Comparison of ENCODE assay signal across 8 cellular contexts in the genomic region with DNA sequence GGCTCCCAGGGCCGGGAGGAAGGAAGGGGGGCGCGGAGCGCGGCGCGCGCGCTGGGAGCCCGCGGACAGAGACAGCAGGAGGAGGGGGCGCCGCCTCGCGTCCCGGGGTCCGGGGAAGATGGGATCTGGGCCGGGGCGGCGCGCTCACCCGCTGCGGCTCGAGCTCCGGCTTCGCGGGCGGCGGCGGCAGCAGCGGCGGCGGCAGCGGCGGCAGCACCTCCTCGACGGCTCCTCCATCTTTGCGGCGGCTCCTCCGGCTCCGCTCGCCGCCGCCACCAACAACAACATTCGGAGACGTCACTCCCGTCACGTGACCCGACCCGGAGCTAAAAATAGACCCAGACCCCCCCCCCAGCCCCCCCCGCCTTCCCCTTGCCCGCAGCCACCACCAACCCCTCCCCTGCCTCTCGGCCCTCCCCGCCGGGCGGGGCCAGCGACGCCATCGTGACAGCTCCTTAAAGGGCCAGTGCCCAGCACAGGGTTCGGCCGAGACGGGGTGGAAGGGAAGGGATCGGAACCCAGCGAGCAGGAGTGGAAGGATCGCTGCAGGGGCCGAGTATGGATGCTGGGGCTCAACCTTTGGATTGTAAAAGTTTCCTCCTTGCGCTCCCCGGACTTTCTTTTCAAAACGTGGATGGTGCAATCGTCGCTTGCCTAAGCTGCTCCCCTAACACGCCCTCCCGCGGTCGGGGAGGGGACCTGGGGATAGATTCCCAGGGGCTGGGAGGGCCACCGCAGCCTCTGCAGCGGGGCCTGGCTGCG. TPM values are rescaled to one million over a fixed set of nuclear protein-coding genes. Genes with fewer than 3 reads are reported as not detected.
DNase-seq lines count a peak whose midpoint lies in the region; ATAC-seq and TF ChIP-seq lines count a peak whose summit lies in the region.

A gene (minus strand): TSS at position 286 of the 762 bp plus-strand sequence. CDS start 6,126 bp downstream, outside the sequence.

- peak; percentile 96 for DNase-seq in AG08396 (ENCODE audit: low spot score)
- peak; percentile 97 for DNase-seq in NCI-H2227 (lab: John Stamatoyannopoulos, UW; ENCODE audit: unreplicated experiment)
- peak; percentile 89 for DNase-seq in mammary epithelial cell
- peak; percentile 93 for DNase-seq in iPS-NIHi7 (ENCODE audit: extremely low spot score)
- peak; percentile 96 for DNase-seq in smooth muscle cell (lab: John Stamatoyannopoulos, UW; ENCODE audit: unreplicated experiment)

- in situ Hi-C loops in mammary epithelial cell (cut with MboI; ENCODE audit: low sequenced_read_pairs in 2 of 2), result no loop called here

- no TSS peak for BruUV-seq in mammary epithelial cell (replicated peaks; lab: Mats Ljungman, UMichigan)

- H3K9me3 ChIP-seq in mammary epithelial cell (replicated peaks; ENCODE audit: insufficient read depth, low read length), result no peaks in the 10 kb centered on the region
- no peaks in the 10 kb centered on the region for H3K9me3 ChIP-seq in smooth muscle cell (replicated peaks; ENCODE audit: low read depth)

- no peaks in the 10 kb centered on the region for H4K20me1 ChIP-seq in mammary epithelial cell (ENCODE audit: insufficient read depth, low read length)
- H4K20me1 ChIP-seq in smooth muscle cell (ENCODE audit: low read depth), result peaks cover 31% of the 10 kb centered on the region

- H3K4me1 ChIP-seq in mammary epithelial cell (ENCODE audit: insufficient read depth, low read length), result peaks cover 18% of the 10 kb centered on the region
- H3K4me1 ChIP-seq in smooth muscle cell (ENCODE audit: low read depth), result peaks cover 24% of the 10 kb centered on the region

- peak within 1 kb of the TSS; percentile 79 for H3K9ac ChIP-seq in mammary epithelial cell (ENCODE audit: insufficient read depth, low read length)
- peak within 1 kb of the TSS; percentile 94 for H3K9ac ChIP-seq in smooth muscle cell (ENCODE audit: low read depth)

- H3K4me3 ChIP-seq in WI38 (ENCODE audit: low read depth, low read length) (peak within 1 kb of the TSS; percentile 84), mammary epithelial cell (replicated peaks in 1 of 3; ENCODE audit: insufficient read depth in 1 of 3, low read depth in 2 of 3, low read length in 3 of 3) (peak within 1 kb of the TSS; percentile 62 to 67 (median 65)), smooth muscle cell (peak within 1 kb of the TSS; percentile 97)

- ATAC-seq in GM18909 (IDR thresholded peaks at IDR 0.05; ENCODE audit: poor library complexity, unreplicated experiment), result peak; percentile 96
- ATAC-seq in HG03159 (IDR thresholded peaks at IDR 0.05; ENCODE audit: unreplicated experiment), result peak; percentile 86

- H2AFZ ChIP-seq in mammary epithelial cell (ENCODE audit: low read depth, low read length) (peak within 1 kb of the TSS; percentile 95), smooth muscle cell (ENCODE audit: low read depth) (peak within 1 kb of the TSS; percentile 98)

- CTCF ChIA-PET in mammary epithelial cell (lab: Charles Lee; ENCODE audit: low non-redundant PET), result interaction anchor here (0.6 to 0.9 kb wide), 5 partner anchors 11 to 57 kb away, joined by 4 to 11 read pairs (median 4); a partner anchor contains a TSS

- H3K27me3 ChIP-seq in mammary epithelial cell (ENCODE audit: insufficient read depth, low read length), result no peaks in the 10 kb centered on the region
- H3K27me3 ChIP-seq in smooth muscle cell (ENCODE audit: low read depth), result no peaks in the 10 kb centered on the region

- dilution Hi-C loops in mammary epithelial cell (cut with HindIII; ENCODE audit: low sequenced_read_pairs), result no loop called here

- H3K79me2 ChIP-seq in mammary epithelial cell (ENCODE audit: insufficient read depth, low read length), result no peaks in the 10 kb centered on the region
- peaks cover 28% of the 10 kb centered on the region for H3K79me2 ChIP-seq in smooth muscle cell (ENCODE audit: low read depth)

- H3K27ac ChIP-seq in mammary epithelial cell (ENCODE audit: insufficient read depth, low read depth, low read length) (peak within 1 kb of the TSS; percentile 90), smooth muscle cell (ENCODE audit: low read depth) (peak within 1 kb of the TSS; percentile 95)

- no peaks in the 10 kb centered on the region for H3F3A ChIP-seq in smooth muscle cell (ENCODE audit: low read depth)

- H3K4me2 ChIP-seq in mammary epithelial cell (ENCODE audit: insufficient read depth, low read depth, low read length), result peak within 1 kb of the TSS; percentile 92
- peak within 1 kb of the TSS; percentile 92 for H3K4me2 ChIP-seq in smooth muscle cell

- 3% methylated on average over 7 of the region's 78 CpGs for WGBS in mammary epithelial cell (ENCODE audit: low coverage, missing lambda C conversion rate)
- under 1% methylated on average over 60 of the region's 78 CpGs for WGBS in smooth muscle cell (ENCODE audit: low lambda C conversion rate)

- peak; percentile 59 for TF ChIP-seq CTCF in WI38 (IDR thresholded peaks at IDR 0.05; ENCODE audit: low read depth, low read length)
- TF ChIP-seq CTCF in mammary epithelial cell (conservative IDR thresholded peaks at IDR 0.05 in 1 of 2, IDR thresholded peaks at IDR 0.05 in 1 of 2; ENCODE audit: extremely low read depth in 1 of 2, insufficient read depth in 1 of 2, low read depth in 1 of 2, low read length in 2 of 2), result peak; percentile 36 to 75
- peak; percentile 45 for TF ChIP-seq CTCF in smooth muscle cell (IDR thresholded peaks at IDR 0.05; ENCODE audit: borderline replicate concordance, insufficient read depth, poor library complexity, severe bottlenecking)

- intact Hi-C loops in mammary epithelial cell (cut with micrococcal nuclease), result loop anchor here (1.0 to 10.0 kb wide), 4 partner anchors 15 to 211 kb away; no protein-coding TSS in a partner anchor

- no peaks in the 10 kb centered on the region for H3K36me3 ChIP-seq in mammary epithelial cell (ENCODE audit: insufficient read depth, low read length)
- H3K36me3 ChIP-seq in smooth muscle cell (ENCODE audit: low read depth), result no peaks in the 10 kb centered on the region

RNA-seq across cellular contexts. Expression of the gene that starts here (rescaled TPM):
- total RNA-seq in mammary epithelial cell (10 to 100 TPM in 1 of 2 donors, 1 to 10 TPM in 1; 9.9 to 21.8 TPM), smooth muscle cell (48.7 and 65.3 TPM in 2 replicates)
- polyA plus RNA-seq in mammary epithelial cell (9.1 TPM), smooth muscle cell (51.6 and 52.6 TPM in 2 replicates)
- 3.9 TPM for polyA minus RNA-seq in mammary epithelial cell

Comparison
In these comparisons a context has a peak if more than half of its experiments do, and no peak if none do; other contexts are left out.
1. Peak in every context shown above with its lines: DNase-seq, ATAC-seq, H3K4me3 ChIP-seq and H3K27ac ChIP-seq.